ENCODE assay signal across 9 cellular contexts in genomic region chr2:11681722-11682589, GRCh38. TPM values are rescaled to one million over a fixed set of nuclear protein-coding genes. Genes with fewer than 3 reads are reported as not detected.
A peak's percentile ranks its signal among the peaks of the same experiment; 100 is the strongest.
DNase-seq lines count a peak whose midpoint lies in the region; ATAC-seq and TF ChIP-seq lines count a peak whose summit lies in the region.
"Had no signal": no experiment of that assay in that cellular context is flagged by ENCODE, and none has a peak within 500 bp of the region (broad histone marks: within the 10 kb centered on the region; RNA-seq: fewer than 3 reads in every experiment).

No MANE protein-coding gene starts in this region.

- H3K4me1 Mint-ChIP-seq in activated naive CD4-positive, alpha-beta T cell treated with anti-CD3 and anti-CD28 coated beads for 36 hours (ENCODE audit: low read depth) = peaks cover 3% of the 10 kb centered on the region

- TF ChIP-seq CTCF in GM10266 (IDR thresholded peaks at IDR 0.05; ENCODE audit: control insufficient read depth, insufficient read depth, low read depth, missing control alignments) = peak; percentile 66
- peak in 5 of 6 experiments; percentile 14 to 68 (median 60) for TF ChIP-seq CTCF in Peyer's patch (IDR thresholded peaks at IDR 0.05)
- TF ChIP-seq CTCF in left ventricle myocardium inferior (IDR thresholded peaks at IDR 0.05; ENCODE audit: borderline replicate concordance) = peak; percentile 77

- no peak for ATAC-seq in HG02840 (IDR thresholded peaks at IDR 0.05; ENCODE audit: low FRiP score, unreplicated experiment)
- no peak for ATAC-seq in GM21381 (IDR thresholded peaks at IDR 0.05; ENCODE audit: unreplicated experiment)

- TF ChIP-seq POLR2A in Peyer's patch (IDR thresholded peaks at IDR 0.05) = no peak

- intact Hi-C loops in activated naive CD4-positive, alpha-beta T cell treated with anti-CD3 and anti-CD28 coated beads for 36 hours (cut with micrococcal nuclease) = loop anchor here (1.0 to 2.0 kb wide), 4 partner anchors 93 to 550 kb away; no protein-coding TSS in a partner anchor
- intact Hi-C loops in left ventricle myocardium inferior (cut with micrococcal nuclease) = no loop called here

- H3K27ac Mint-ChIP-seq in activated naive CD4-positive, alpha-beta T cell treated with anti-CD3 and anti-CD28 coated beads for 36 hours = no peak overlapping the region

- DNase-seq in GM10266 (ENCODE audit: extremely low spot score) = peak; percentile 79
- peak; percentile 59 for DNase-seq in HT-29 (ENCODE audit: low spot score)
- DNase-seq in Peyer's patch = peak in 1 of 3 donors; percentile 60
- DNase-seq in activated naive CD4-positive, alpha-beta T cell treated with anti-CD3 and anti-CD28 coated beads for 36 hours = peak; percentile 80
- no peak for DNase-seq in left ventricle myocardium inferior
- peak; percentile 15 to 38 (median 34) for DNase-seq in stimulated activated CD4-positive, alpha-beta T cell treated with anti-CD3 and anti-CD28 coated beads, Interleukin-1b, Interleukin-23, amount 100 ng/mL, for 24 hours (ENCODE audit: low read depth in 4 of 4, low spot score in 1 of 4)

- no peaks in the 10 kb centered on the region for H3K27me3 ChIP-seq in Peyer's patch
- peaks cover 49% of the 10 kb centered on the region for H3K27me3 ChIP-seq in left ventricle myocardium inferior (ENCODE audit: low read depth)

- H3K4me1 ChIP-seq in Peyer's patch = no peaks in the 10 kb centered on the region
- H3K4me1 ChIP-seq in left ventricle myocardium inferior = peaks cover 9% of the 10 kb centered on the region

- peaks cover 2% of the 10 kb centered on the region for H3K27me3 Mint-ChIP-seq in activated naive CD4-positive, alpha-beta T cell treated with anti-CD3 and anti-CD28 coated beads for 36 hours (ENCODE audit: low read depth)

- H3K4me3 Mint-ChIP-seq in activated naive CD4-positive, alpha-beta T cell treated with anti-CD3 and anti-CD28 coated beads for 36 hours = no peak overlapping the region

- CTCF ChIA-PET in activated naive CD4-positive, alpha-beta T cell treated with anti-CD3 and anti-CD28 coated beads for 36 hours (lab: Charles Lee) = interaction anchor here (0.6 to 19.6 kb wide), 18 partner anchors 8 to 1366 kb away, joined by 3 to 410 read pairs (median 3); no protein-coding TSS in a partner anchor

- no peak overlapping the region for H3K4me3 ChIP-seq in Peyer's patch
- H3K4me3 ChIP-seq in left ventricle myocardium inferior = no peak overlapping the region

- H3K27ac ChIP-seq in Peyer's patch (no peak overlapping the region), left ventricle myocardium inferior (replicated peaks) (no peak overlapping the region)

- no peaks in the 10 kb centered on the region for H3K36me3 Mint-ChIP-seq in activated naive CD4-positive, alpha-beta T cell treated with anti-CD3 and anti-CD28 coated beads for 36 hours (ENCODE audit: low read depth)

- H3K36me3 ChIP-seq in Peyer's patch (no peaks in the 10 kb centered on the region), left ventricle myocardium inferior (no peaks in the 10 kb centered on the region)

- no peaks in the 10 kb centered on the region for H3K9me3 Mint-ChIP-seq in activated naive CD4-positive, alpha-beta T cell treated with anti-CD3 and anti-CD28 coated beads for 36 hours

- H3K9me3 ChIP-seq in Peyer's patch = no peaks in the 10 kb centered on the region
- H3K9me3 ChIP-seq in left ventricle myocardium inferior (replicated peaks) = no peaks in the 10 kb centered on the region

RNA-seq across cellular contexts. Expression of gene NTSR2, which starts 12.0 kb away (rescaled TPM):
- total RNA-seq in HT-29 (2014; rRNA removed; shearing (Covaris generic)) = not detected in 2 replicates
- total RNA-seq in Peyer's patch (not detected), left ventricle myocardium inferior (not detected)
- total RNA-seq in activated naive CD4-positive, alpha-beta T cell treated with anti-CD3 and anti-CD28 coated beads for 36 hours = not detected
- total RNA-seq: activated CD8-positive, alpha-beta memory T cell treated with anti-CD3 and anti-CD28 coated beads for 36 hours had no signal
